ENCODE assay signal across 18 cellular contexts in genomic region chr6:78768242-78768641, GRCh38.
A peak's percentile ranks its signal among the peaks of the same experiment; 100 is the strongest.
DNase-seq lines count a peak whose midpoint lies in the region; ATAC-seq and TF ChIP-seq lines count a peak whose summit lies in the region.
"Had no signal": no experiment of that assay in that cellular context is flagged by ENCODE, and none has a peak within 500 bp of the region (broad histone marks: within the 10 kb centered on the region; RNA-seq: fewer than 3 reads in every experiment).

No MANE protein-coding gene starts in this region.

- POLR2A ChIA-PET in HEK293T (lab: Yijun Ruan, JAX) = no interaction called here

- no peaks in the 10 kb centered on the region for H3K36me3 Mint-ChIP-seq in activated T-helper 1 cell treated with anti-CD3 and anti-CD28 coated beads, Interleukin-12 subunit alpha, Interleukin-12 subunit beta, Interleukin-2, Interleukin-4 antibody, amounts not matched to agents 30 ng/mL and 10 ng/mL and 1 ng/mL, durations not matched to agents 14 hours and 24 hours and 36 hours (ENCODE audit: low read depth)
- H3K36me3 Mint-ChIP-seq: CD8-positive, alpha-beta T cell had no signal

- no peak overlapping the region for H3K14ac ChIP-seq in neuronal stem cell (ENCODE audit: low read length)

- peak overlapping the region; percentile 56 for H3K27ac ChIP-seq in hepatocyte
- H3K27ac ChIP-seq in neuronal stem cell (replicated peaks; ENCODE audit: low read length) = no peak overlapping the region
- H3K27ac ChIP-seq: BLaER1, C4-2B had no signal

- H2BK5ac ChIP-seq in neuronal stem cell (ENCODE audit: low read length) = no peak overlapping the region

- H4K8ac ChIP-seq in neuronal stem cell (ENCODE audit: low read depth, low read length) = no peak overlapping the region

- H3K9me2 ChIP-seq in hepatocyte (replicated peaks; ENCODE audit: insufficient read depth) = no peaks in the 10 kb centered on the region

- H2AFZ ChIP-seq in hepatocyte (no peak overlapping the region), neuronal stem cell (ENCODE audit: low read length) (no peak overlapping the region)

- in situ Hi-C loops in GM13977 (cut with MboI; ENCODE audit: low pct_unique_long_range_greater_than_20kb, low sequenced_read_pairs, unreplicated experiment) = no loop called here

- H3K4me3 ChIP-seq in hepatocyte (no peak overlapping the region), mucosa of descending colon (no peak overlapping the region), neuronal stem cell (ENCODE audit: low read length in 2 of 2) (no peak overlapping the region)
- H3K4me3 ChIP-seq: BLaER1 had no signal

- H3K9me3 ChIP-seq in hepatocyte (ENCODE audit: low read depth) = no peaks in the 10 kb centered on the region
- no peaks in the 10 kb centered on the region for H3K9me3 ChIP-seq in mucosa of descending colon
- H3K9me3 ChIP-seq in neuronal stem cell (replicated peaks in 1 of 2; ENCODE audit: control insufficient read depth in 2 of 2, insufficient read depth in 1 of 2, low read depth in 1 of 2, low read length in 2 of 2) = peaks cover 0 to 2% of the 10 kb centered on the region in 2 donors
- H3K9me3 ChIP-seq: BE2C, BLaER1, Caco-2 had no signal

- H3K23ac ChIP-seq in neuronal stem cell (ENCODE audit: low read depth, low read length, poor library complexity) = no peak overlapping the region

- H3K27ac Mint-ChIP-seq in activated T-helper 1 cell treated with anti-CD3 and anti-CD28 coated beads, Interleukin-12 subunit alpha, Interleukin-12 subunit beta, Interleukin-2, Interleukin-4 antibody, amounts not matched to agents 30 ng/mL and 10 ng/mL and 1 ng/mL, durations not matched to agents 14 hours and 24 hours and 36 hours = no peak overlapping the region
- H3K27ac Mint-ChIP-seq: CD4-positive, alpha-beta T cell; CD8-positive, alpha-beta T cell had no signal

- no peak overlapping the region for H2AK5ac ChIP-seq in neuronal stem cell (ENCODE audit: low read depth, low read length)

- H3K4me2 ChIP-seq in hepatocyte = no peak overlapping the region
- peak overlapping the region; percentile 2 for H3K4me2 ChIP-seq in neuronal stem cell (ENCODE audit: insufficient read depth, low read length, poor library complexity, severe bottlenecking)
- H3K4me2 ChIP-seq: BLaER1 had no signal

- no peak overlapping the region for H2BK120ac ChIP-seq in neuronal stem cell (ENCODE audit: low read depth, low read length)

- H3K4ac ChIP-seq in neuronal stem cell (ENCODE audit: low read length) = no peak overlapping the region

- DNase-seq in hepatocyte (ENCODE audit: low spot score) = no peak
- DNase-seq in left colon = no peak
- no peak for DNase-seq in mucosa of descending colon
- no peak for DNase-seq in neuronal stem cell (ENCODE audit: low spot score)
- DNase-seq in HEK293T (ENCODE audit: extremely low spot score) = no peak
- DNase-seq in activated T-helper 1 cell treated with anti-CD3 and anti-CD28 coated beads, Interleukin-12 subunit alpha, Interleukin-12 subunit beta, Interleukin-2, Interleukin-4 antibody, amounts not matched to agents 30 ng/mL and 10 ng/mL and 1 ng/mL, durations not matched to agents 14 hours and 24 hours and 36 hours (ENCODE audit: low spot score) = no peak
- no peak for DNase-seq in GM13977 (ENCODE audit: low spot score)
- DNase-seq: 8988T; ACHN; BE2C; Calu3; CD4-positive, alpha-beta T cell; CD8-positive, alpha-beta T cell; DMS79 treated with DMSO at 0.1 percent for 48 hours; GF-D8 had no signal

- H2BK15ac ChIP-seq in neuronal stem cell (ENCODE audit: low read length) = no peak overlapping the region

- CTCF ChIA-PET in HEK293T (lab: Yijun Ruan, JAX) = no interaction called here

- H3K4me1 ChIP-seq in hepatocyte (ENCODE audit: insufficient read depth) (no peaks in the 10 kb centered on the region), mucosa of descending colon (ENCODE audit: low read depth) (no peaks in the 10 kb centered on the region), neuronal stem cell (ENCODE audit: control insufficient read depth in 2 of 2, insufficient read depth in 1 of 2, low read depth in 1 of 2, low read length in 2 of 2) (no peaks in the 10 kb centered on the region)
- H3K4me1 ChIP-seq: BE2C, BLaER1, Caco-2 had no signal

- intact Hi-C loops in left colon (cut with DNase I, micrococcal nuclease) = no loop called here
- intact Hi-C loops in mucosa of descending colon (cut with DNase I, micrococcal nuclease) = no loop called here
- intact Hi-C loops in activated T-helper 1 cell treated with anti-CD3 and anti-CD28 coated beads, Interleukin-12 subunit alpha, Interleukin-12 subunit beta, Interleukin-2, Interleukin-4 antibody, amounts not matched to agents 30 ng/mL and 10 ng/mL and 1 ng/mL, durations not matched to agents 14 hours and 24 hours and 36 hours (cut with micrococcal nuclease) = no loop called here

- no peaks in the 10 kb centered on the region for H3K79me2 ChIP-seq in hepatocyte

- no peak overlapping the region for H2BK12ac ChIP-seq in neuronal stem cell (ENCODE audit: low read length)

- H3K27me3 ChIP-seq in hepatocyte (no peaks in the 10 kb centered on the region), neuronal stem cell (ENCODE audit: control insufficient read depth in 3 of 3, insufficient read depth in 3 of 3, low read depth in 1 of 3, low read length in 3 of 3) (no peaks in the 10 kb centered on the region)
- H3K27me3 ChIP-seq: BE2C, BLaER1 had no signal

- no peaks in the 10 kb centered on the region for H4K20me1 ChIP-seq in hepatocyte (ENCODE audit: insufficient read depth, poor library complexity, severe bottlenecking)
- H4K20me1 ChIP-seq: BLaER1 had no signal

- H3K27me3 Mint-ChIP-seq in activated T-helper 1 cell treated with anti-CD3 and anti-CD28 coated beads, Interleukin-12 subunit alpha, Interleukin-12 subunit beta, Interleukin-2, Interleukin-4 antibody, amounts not matched to agents 30 ng/mL and 10 ng/mL and 1 ng/mL, durations not matched to agents 14 hours and 24 hours and 36 hours (ENCODE audit: insufficient read depth) = no peaks in the 10 kb centered on the region
- H3K27me3 Mint-ChIP-seq: CD4-positive, alpha-beta T cell had no signal

- ATAC-seq in left colon (peak; percentile 55), mucosa of descending colon (peak; percentile 45)
- ATAC-seq: CD8-positive, alpha-beta T cell had no signal

- H3K4me1 Mint-ChIP-seq in activated T-helper 1 cell treated with anti-CD3 and anti-CD28 coated beads, Interleukin-12 subunit alpha, Interleukin-12 subunit beta, Interleukin-2, Interleukin-4 antibody, amounts not matched to agents 30 ng/mL and 10 ng/mL and 1 ng/mL, durations not matched to agents 14 hours and 24 hours and 36 hours (ENCODE audit: low read depth) = no peaks in the 10 kb centered on the region

- no peaks in the 10 kb centered on the region for H3K9me3 Mint-ChIP-seq in activated T-helper 1 cell treated with anti-CD3 and anti-CD28 coated beads, Interleukin-12 subunit alpha, Interleukin-12 subunit beta, Interleukin-2, Interleukin-4 antibody, amounts not matched to agents 30 ng/mL and 10 ng/mL and 1 ng/mL, durations not matched to agents 14 hours and 24 hours and 36 hours

- TF ChIP-seq CTCF in hepatocyte (IDR thresholded peaks at IDR 0.05; ENCODE audit: poor library complexity) (no peak), mucosa of descending colon (IDR thresholded peaks at IDR 0.05) (no peak), GM13977 (IDR thresholded peaks at IDR 0.05; ENCODE audit: extremely low read depth, insufficient read depth, missing control alignments) (no peak)

- H3K79me1 ChIP-seq in neuronal stem cell (ENCODE audit: low read depth, low read length) = no peaks in the 10 kb centered on the region

- H3K18ac ChIP-seq in neuronal stem cell (ENCODE audit: low read length) = no peak overlapping the region

- no peak overlapping the region for H3K9ac ChIP-seq in neuronal stem cell (ENCODE audit: low read depth, low read length, poor library complexity)
- H3K9ac ChIP-seq: BLaER1 had no signal

- H3K36me3 ChIP-seq in hepatocyte (replicated peaks; ENCODE audit: insufficient read depth, low read depth) = no peaks in the 10 kb centered on the region
- H3K36me3 ChIP-seq in mucosa of descending colon (ENCODE audit: low read depth) = no peaks in the 10 kb centered on the region
- H3K36me3 ChIP-seq in neuronal stem cell (replicated peaks in 1 of 2; ENCODE audit: control insufficient read depth in 2 of 2, insufficient read depth in 2 of 2, low read length in 2 of 2) = no peaks in the 10 kb centered on the region
- H3K36me3 ChIP-seq: BE2C, BLaER1 had no signal

- H4K91ac ChIP-seq in neuronal stem cell (ENCODE audit: low read depth, low read length, poor library complexity) = no peak overlapping the region

- H3K4me3 Mint-ChIP-seq in activated T-helper 1 cell treated with anti-CD3 and anti-CD28 coated beads, Interleukin-12 subunit alpha, Interleukin-12 subunit beta, Interleukin-2, Interleukin-4 antibody, amounts not matched to agents 30 ng/mL and 10 ng/mL and 1 ng/mL, durations not matched to agents 14 hours and 24 hours and 36 hours = no peak overlapping the region
- H3K4me3 Mint-ChIP-seq: CD4-positive, alpha-beta T cell; CD8-positive, alpha-beta T cell had no signal

TF ChIP-seq in HEK293T, 16 proteins besides CTCF, POLR2A, EP300 and RAD21:
- TF ChIP-seq BHLHE40 (IDR thresholded peaks at IDR 0.05; ENCODE audit: borderline replicate concordance) (no peak), FOXA1 (IDR thresholded peaks at IDR 0.05) (no peak), SP1 (IDR thresholded peaks at IDR 0.05) (no peak), HDGF (IDR thresholded peaks at IDR 0.05; ENCODE audit: borderline replicate concordance) (no peak), LEF1 (IDR thresholded peaks at IDR 0.05; ENCODE audit: borderline replicate concordance) (no peak), PKNOX1 (IDR thresholded peaks at IDR 0.05) (no peak), TARDBP (IDR thresholded peaks at IDR 0.05) (no peak), NFRKB (IDR thresholded peaks at IDR 0.05) (no peak), FOXM1 (IDR thresholded peaks at IDR 0.05; ENCODE audit: borderline replicate concordance) (no peak), CTBP1 (IDR thresholded peaks at IDR 0.05; ENCODE audit: borderline replicate concordance) (no peak), ARNT (IDR thresholded peaks at IDR 0.05) (no peak), SUZ12 (IDR thresholded peaks at IDR 0.05) (no peak), FOXK2 (IDR thresholded peaks at IDR 0.05) (no peak), ELF4 (IDR thresholded peaks at IDR 0.05) (no peak), L3MBTL2 (conservative IDR thresholded peaks at IDR 0.05) (no peak), ZNF384 (IDR thresholded peaks at IDR 0.05) (no peak)
